Comparison of ENCODE assay signal across 10 cellular contexts in genomic region chr9:36980148-36980974, GRCh38. TPM values are rescaled to one million over a fixed set of nuclear protein-coding genes. Genes with fewer than 3 reads are reported as not detected.
DNase-seq lines count a peak whose midpoint lies in the region; ATAC-seq and TF ChIP-seq lines count a peak whose summit lies in the region.
"Had no signal": no experiment of that assay in that cellular context is flagged by ENCODE, and none has a peak within 500 bp of the region (broad histone marks: within the 10 kb centered on the region; RNA-seq: fewer than 3 reads in every experiment).

No MANE protein-coding gene starts in this region.

- H2AFZ ChIP-seq in SK-N-SH (ENCODE audit: low read depth): no peak overlapping the region

- H3F3A ChIP-seq in SK-N-SH (replicated peaks; ENCODE audit: insufficient read depth): no peaks in the 10 kb centered on the region

- TF ChIP-seq EP300 in SK-N-SH (IDR thresholded peaks at IDR 0.05; ENCODE audit: borderline replicate concordance in 1 of 2, low read depth in 1 of 2, low read length in 1 of 2): no peak; a peak in 1 of 4 replicates

- peak overlapping the region in 1 of 2 experiments; percentile 22; a peak in 1 of 4 replicates for H3K27ac ChIP-seq in SK-N-SH (ENCODE audit: low read depth in 2 of 2, low read length in 1 of 2)

- H3K27me3 ChIP-seq in SK-N-SH (ENCODE audit: insufficient read depth): peaks cover 21% of the 10 kb centered on the region; the same call in 1 of the 2 replicates

- no peaks in the 10 kb centered on the region for H3K9me2 ChIP-seq in SK-N-SH

- H3K36me3 ChIP-seq in SK-N-SH (replicated peaks in 1 of 2; ENCODE audit: control insufficient read depth in 1 of 2, insufficient read depth in 2 of 2, low read length in 1 of 2): no peaks in the 10 kb centered on the region

- ATAC-seq in HG03175 (IDR thresholded peaks at IDR 0.05; ENCODE audit: unreplicated experiment): no peak

- 44% methylated on average over 7 of the region's 7 CpGs for WGBS in SK-N-SH (ENCODE audit: low lambda C conversion rate)

- DNase-seq in NCI-H1694 (lab: John Stamatoyannopoulos, UW) (peak; percentile 14), NCI-H1694 treated with DMSO at 0.1 percent for 48 hours (lab: John Stamatoyannopoulos, UW) (no peak), NCI-H146 (lab: John Stamatoyannopoulos, UW) (peak; percentile 98), SK-N-SH (peak; percentile 72), pons (ENCODE audit: low spot score) (peak; percentile 22), foreskin fibroblast (no peak)
- no peak for DNase-seq in stimulated activated CD4-positive, alpha-beta T cell treated with anti-CD3 and anti-CD28 coated beads, Interleukin-2, amount 100 ng/mL, for 48 hours
- DNase-seq: amygdala, head of caudate nucleus had no signal

- H3K4me3 ChIP-seq in SK-N-SH (ENCODE audit: low read depth in 2 of 2, low read length in 1 of 2) (no peak overlapping the region), foreskin fibroblast (ENCODE audit: low read depth in 1 of 2, low read length in 2 of 2) (no peak overlapping the region)

- H4K20me1 ChIP-seq in SK-N-SH (ENCODE audit: insufficient read depth): no peaks in the 10 kb centered on the region

- CTCF ChIA-PET in SK-N-SH (lab: Yijun Ruan, JAX): interaction anchor here (0.6 to 3.0 kb wide), 14 partner anchors 9 to 350 kb away, joined by 3 to 19 read pairs (median 3); no protein-coding TSS in a partner anchor

- no peaks in the 10 kb centered on the region for H3K79me2 ChIP-seq in SK-N-SH (ENCODE audit: insufficient read depth)

- peak; percentile 68 for TF ChIP-seq RAD21 in SK-N-SH (IDR thresholded peaks at IDR 0.05; ENCODE audit: low read length)

- TF ChIP-seq CTCF in SK-N-SH (IDR thresholded peaks at IDR 0.05) (no peak; the same call in 1 of the 2 replicates), foreskin fibroblast (IDR thresholded peaks at IDR 0.05; ENCODE audit: low read depth, low read length) (no peak)

- H3K9ac ChIP-seq in SK-N-SH: no peak overlapping the region

- H3K9me3 ChIP-seq in SK-N-SH: no peaks in the 10 kb centered on the region

- no peak overlapping the region for H3K4me2 ChIP-seq in SK-N-SH

- peaks cover 0 to 13% of the 10 kb centered on the region in 2 experiments; a peak in 1 of 4 replicates for H3K4me1 ChIP-seq in SK-N-SH (ENCODE audit: control insufficient read depth in 1 of 2, insufficient read depth in 2 of 2, low read depth in 1 of 2, low read length in 1 of 2)

- POLR2A ChIA-PET in SK-N-SH (lab: Yijun Ruan, JAX): no interaction called here

TF ChIP-seq in SK-N-SH, 30 proteins besides CTCF, POLR2A, EP300 and RAD21:
- TF ChIP-seq SMC3 (IDR thresholded peaks at IDR 0.05; ENCODE audit: low read depth, low read length) (peak; percentile 28; the same call in 1 of the 2 replicates), RFX5 (IDR thresholded peaks at IDR 0.05; ENCODE audit: low read length) (no peak), MXI1 (IDR thresholded peaks at IDR 0.05; ENCODE audit: low read depth, low read length) (peak; percentile 10; the same call in 1 of the 2 replicates)

RNA-seq across cellular contexts. Expression of gene PAX5, which starts 53.7 kb away (rescaled TPM):
- 0.05 and 0.15 TPM in 2 replicates for polyA plus RNA-seq in SK-N-SH (2012; rRNA removed)
- polyA plus RNA-seq in SK-N-SH (2012; cell fraction: cytosol; rRNA removed): 0.04 and 0.22 TPM in 2 replicates
- 0.05 and 0.10 TPM in 2 replicates for polyA plus RNA-seq in SK-N-SH (2012; cell fraction: nucleus; rRNA removed)

Comparison
In these comparisons a context has a peak if more than half of its experiments do, and no peak if none do; other contexts are left out.
1. DNase-seq: peak in NCI-H1694 (single experiment), NCI-H146 (single experiment), SK-N-SH (single experiment) and pons (single experiment); none in NCI-H1694 treated with DMSO at 0.1 percent for 48 hours (single experiment), foreskin fibroblast (0 of 2) and stimulated activated CD4-positive, alpha-beta T cell treated with anti-CD3 and anti-CD28 coated beads, Interleukin-2, amount 100 ng/mL, for 48 hours (0 of 2).